Comparison of ENCODE assay signal across 1 cellular context in genomic region chr6:106787327-106788196, GRCh38.
TF ChIP-seq lines count a peak whose summit lies in the region.

No MANE protein-coding gene starts in this region.

TF ChIP-seq in HepG2, 621 proteins besides CTCF, POLR2A, EP300 and RAD21 (continued from another document and continues in another):
- TF ChIP-seq, protein P1, sequence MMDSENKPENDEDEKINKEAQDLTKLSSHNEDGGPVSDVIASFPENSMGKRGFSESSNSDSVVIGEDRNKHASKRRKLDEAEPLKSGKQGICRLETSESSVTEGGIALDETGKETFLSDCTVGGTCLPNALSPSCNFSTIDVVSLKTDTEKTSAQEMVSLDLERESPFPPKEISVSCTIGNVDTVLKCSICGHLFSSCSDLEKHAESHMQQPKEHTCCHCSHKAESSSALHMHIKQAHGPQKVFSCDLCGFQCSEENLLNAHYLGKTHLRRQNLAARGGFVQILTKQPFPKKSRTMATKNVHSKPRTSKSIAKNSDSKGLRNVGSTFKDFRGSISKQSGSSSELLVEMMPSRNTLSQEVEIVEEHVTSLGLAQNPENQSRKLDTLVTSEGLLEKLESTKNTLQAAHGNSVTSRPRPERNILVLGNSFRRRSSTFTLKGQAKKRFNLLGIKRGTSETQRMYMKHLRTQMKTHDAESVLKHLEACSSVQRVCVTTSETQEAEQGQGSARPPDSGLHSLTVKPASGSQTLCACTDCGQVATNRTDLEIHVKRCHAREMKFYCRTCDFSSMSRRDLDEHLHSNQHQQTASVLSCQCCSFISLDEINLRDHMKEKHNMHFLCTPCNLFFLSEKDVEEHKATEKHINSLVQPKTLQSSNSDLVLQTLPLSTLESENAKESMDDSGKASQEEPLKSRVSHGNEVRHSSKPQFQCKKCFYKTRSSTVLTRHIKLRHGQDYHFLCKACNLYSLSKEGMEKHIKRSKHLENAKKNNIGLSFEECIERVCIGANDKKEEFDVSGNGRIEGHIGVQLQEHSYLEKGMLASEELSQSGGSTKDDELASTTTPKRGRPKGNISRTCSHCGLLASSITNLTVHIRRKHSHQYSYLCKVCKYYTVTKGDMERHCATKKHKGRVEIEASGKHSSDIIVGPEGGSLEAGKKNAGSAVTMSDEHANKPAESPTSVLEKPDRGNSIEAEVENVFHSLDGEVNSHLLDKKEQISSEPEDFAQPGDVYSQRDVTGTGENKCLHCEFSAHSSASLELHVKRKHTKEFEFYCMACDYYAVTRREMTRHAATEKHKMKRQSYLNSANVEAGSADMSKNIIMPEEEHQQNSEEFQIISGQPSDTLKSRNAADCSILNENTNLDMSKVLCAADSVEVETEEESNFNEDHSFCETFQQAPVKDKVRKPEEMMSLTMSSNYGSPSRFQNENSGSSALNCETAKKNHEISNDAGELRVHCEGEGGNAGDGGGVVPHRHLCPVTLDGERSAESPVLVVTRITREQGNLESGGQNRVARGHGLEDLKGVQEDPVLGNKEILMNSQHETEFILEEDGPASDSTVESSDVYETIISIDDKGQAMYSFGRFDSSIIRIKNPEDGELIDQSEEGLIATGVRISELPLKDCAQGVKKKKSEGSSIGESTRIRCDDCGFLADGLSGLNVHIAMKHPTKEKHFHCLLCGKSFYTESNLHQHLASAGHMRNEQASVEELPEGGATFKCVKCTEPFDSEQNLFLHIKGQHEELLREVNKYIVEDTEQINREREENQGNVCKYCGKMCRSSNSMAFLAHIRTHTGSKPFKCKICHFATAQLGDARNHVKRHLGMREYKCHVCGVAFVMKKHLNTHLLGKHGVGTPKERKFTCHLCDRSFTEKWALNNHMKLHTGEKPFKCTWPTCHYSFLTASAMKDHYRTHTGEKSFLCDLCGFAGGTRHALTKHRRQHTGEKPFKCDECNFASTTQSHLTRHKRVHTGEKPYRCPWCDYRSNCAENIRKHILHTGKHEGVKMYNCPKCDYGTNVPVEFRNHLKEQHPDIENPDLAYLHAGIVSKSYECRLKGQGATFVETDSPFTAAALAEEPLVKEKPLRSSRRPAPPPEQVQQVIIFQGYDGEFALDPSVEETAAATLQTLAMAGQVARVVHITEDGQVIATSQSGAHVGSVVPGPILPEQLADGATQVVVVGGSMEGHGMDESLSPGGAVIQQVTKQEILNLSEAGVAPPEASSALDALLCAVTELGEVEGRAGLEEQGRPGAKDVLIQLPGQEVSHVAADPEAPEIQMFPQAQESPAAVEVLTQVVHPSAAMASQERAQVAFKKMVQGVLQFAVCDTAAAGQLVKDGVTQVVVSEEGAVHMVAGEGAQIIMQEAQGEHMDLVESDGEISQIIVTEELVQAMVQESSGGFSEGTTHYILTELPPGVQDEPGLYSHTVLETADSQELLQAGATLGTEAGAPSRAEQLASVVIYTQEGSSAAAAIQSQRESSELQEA (CRISPR knock-in tag; IDR thresholded peaks at IDR 0.05; ENCODE audit: not compliant biosample characterization): no peak
- TF ChIP-seq TAF1 (CRISPR knock-in tag; IDR thresholded peaks at IDR 0.05) (no peak), TBX2 (CRISPR knock-in tag; IDR thresholded peaks at IDR 0.05; ENCODE audit: borderline replicate concordance) (no peak), ZNF556 (CRISPR knock-in tag; IDR thresholded peaks at IDR 0.05; ENCODE audit: borderline replicate concordance) (no peak), NR2F6 (IDR thresholded peaks at IDR 0.05) (no peak), NR2F6 (CRISPR knock-in tag; IDR thresholded peaks at IDR 0.05) (no peak; the same call in 1 of the 2 replicates), KDM4B (CRISPR knock-in tag; IDR thresholded peaks at IDR 0.05) (no peak), RBFOX2 (IDR thresholded peaks at IDR 0.05; ENCODE audit: low read depth, low read length) (no peak), ZNF326 (CRISPR knock-in tag; IDR thresholded peaks at IDR 0.05; ENCODE audit: borderline replicate concordance) (no peak), KLF11 (CRISPR knock-in tag; IDR thresholded peaks at IDR 0.05) (0 out of 2 replicates have a peak, but pooled peaks have one; percentile 31), NFE2 (CRISPR knock-in tag; IDR thresholded peaks at IDR 0.05) (no peak), TFE3 (CRISPR knock-in tag; IDR thresholded peaks at IDR 0.05) (peak; percentile 28; the same call in 1 of the 2 replicates), HMG20B (CRISPR knock-in tag; conservative IDR thresholded peaks at IDR 0.05) (no peak; the same call in 1 of the 2 replicates), JUNB (CRISPR knock-in tag; IDR thresholded peaks at IDR 0.05; ENCODE audit: borderline replicate concordance) (no peak), ZNF280B (CRISPR knock-in tag; IDR thresholded peaks at IDR 0.05; ENCODE audit: borderline replicate concordance) (no peak), EZH2 (conservative IDR thresholded peaks at IDR 0.05; ENCODE audit: low read depth, low read length) (no peak), ZSCAN25 (CRISPR knock-in tag; IDR thresholded peaks at IDR 0.05) (no peak), ZFP62 (CRISPR knock-in tag; IDR thresholded peaks at IDR 0.05) (no peak), ZNF136 (CRISPR knock-in tag; IDR thresholded peaks at IDR 0.05; ENCODE audit: low read depth) (no peak), RNF2 (conservative IDR thresholded peaks at IDR 0.05; ENCODE audit: low read depth) (no peak), MAFF (IDR thresholded peaks at IDR 0.05; ENCODE audit: low read depth, low read length) (no peak), SALL1 (CRISPR knock-in tag; IDR thresholded peaks at IDR 0.05) (peak; percentile 36; the same call in 1 of the 2 replicates), ZNF704 (CRISPR knock-in tag; IDR thresholded peaks at IDR 0.05; ENCODE audit: borderline replicate concordance) (no peak), ZNF766 (CRISPR knock-in tag; IDR thresholded peaks at IDR 0.05; ENCODE audit: borderline replicate concordance) (no peak), PRPF4 (IDR thresholded peaks at IDR 0.05; ENCODE audit: low read depth, low read length, poor library complexity, severe bottlenecking) (no peak), ZNF646 (CRISPR knock-in tag; IDR thresholded peaks at IDR 0.05) (no peak), ZBTB2 (CRISPR knock-in tag; IDR thresholded peaks at IDR 0.05; ENCODE audit: low read depth) (no peak), ZNF12 (CRISPR knock-in tag; IDR thresholded peaks at IDR 0.05) (no peak), KDM5A (IDR thresholded peaks at IDR 0.05; ENCODE audit: borderline replicate concordance, low read length) (no peak), PPARG (CRISPR knock-in tag; conservative IDR thresholded peaks at IDR 0.05) (peak; percentile 42; the same call in 1 of the 2 replicates), SP2 (CRISPR knock-in tag; IDR thresholded peaks at IDR 0.05) (no peak), ZEB1 (IDR thresholded peaks at IDR 0.05; ENCODE audit: insufficient replicate concordance, low read depth) (no peak), ADNP (CRISPR knock-in tag; IDR thresholded peaks at IDR 0.05) (no peak), SALL2 (CRISPR knock-in tag; IDR thresholded peaks at IDR 0.05) (no peak), ZFAT (CRISPR knock-in tag; conservative IDR thresholded peaks at IDR 0.05) (no peak), ATF7 (IDR thresholded peaks at IDR 0.05) (no peak), ATF7 (CRISPR knock-in tag; IDR thresholded peaks at IDR 0.05) (no peak), GATAD1 (CRISPR knock-in tag; IDR thresholded peaks at IDR 0.05) (no peak), HNRNPLL (IDR thresholded peaks at IDR 0.05; ENCODE audit: low read depth, low read length, poor library complexity, severe bottlenecking) (no peak), ZNF17 (CRISPR knock-in tag; IDR thresholded peaks at IDR 0.05) (no peak), ZNF350 (CRISPR knock-in tag; IDR thresholded peaks at IDR 0.05; ENCODE audit: borderline replicate concordance, low read depth) (no peak), HOXA3 (CRISPR knock-in tag; IDR thresholded peaks at IDR 0.05) (peak; percentile 63; the same call in 1 of the 2 replicates), ZNF121 (CRISPR knock-in tag; IDR thresholded peaks at IDR 0.05) (no peak), ZNF552 (CRISPR knock-in tag; IDR thresholded peaks at IDR 0.05; ENCODE audit: borderline replicate concordance) (no peak), ISX (CRISPR knock-in tag; conservative IDR thresholded peaks at IDR 0.05) (no peak)
- TF ChIP-seq, protein P2, sequence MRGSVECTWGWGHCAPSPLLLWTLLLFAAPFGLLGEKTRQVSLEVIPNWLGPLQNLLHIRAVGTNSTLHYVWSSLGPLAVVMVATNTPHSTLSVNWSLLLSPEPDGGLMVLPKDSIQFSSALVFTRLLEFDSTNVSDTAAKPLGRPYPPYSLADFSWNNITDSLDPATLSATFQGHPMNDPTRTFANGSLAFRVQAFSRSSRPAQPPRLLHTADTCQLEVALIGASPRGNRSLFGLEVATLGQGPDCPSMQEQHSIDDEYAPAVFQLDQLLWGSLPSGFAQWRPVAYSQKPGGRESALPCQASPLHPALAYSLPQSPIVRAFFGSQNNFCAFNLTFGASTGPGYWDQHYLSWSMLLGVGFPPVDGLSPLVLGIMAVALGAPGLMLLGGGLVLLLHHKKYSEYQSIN (CRISPR knock-in tag; IDR thresholded peaks at IDR 0.05; ENCODE audit: borderline replicate concordance): no peak
